8 cellular contexts compared by ENCODE assay signal in the genomic region with DNA sequence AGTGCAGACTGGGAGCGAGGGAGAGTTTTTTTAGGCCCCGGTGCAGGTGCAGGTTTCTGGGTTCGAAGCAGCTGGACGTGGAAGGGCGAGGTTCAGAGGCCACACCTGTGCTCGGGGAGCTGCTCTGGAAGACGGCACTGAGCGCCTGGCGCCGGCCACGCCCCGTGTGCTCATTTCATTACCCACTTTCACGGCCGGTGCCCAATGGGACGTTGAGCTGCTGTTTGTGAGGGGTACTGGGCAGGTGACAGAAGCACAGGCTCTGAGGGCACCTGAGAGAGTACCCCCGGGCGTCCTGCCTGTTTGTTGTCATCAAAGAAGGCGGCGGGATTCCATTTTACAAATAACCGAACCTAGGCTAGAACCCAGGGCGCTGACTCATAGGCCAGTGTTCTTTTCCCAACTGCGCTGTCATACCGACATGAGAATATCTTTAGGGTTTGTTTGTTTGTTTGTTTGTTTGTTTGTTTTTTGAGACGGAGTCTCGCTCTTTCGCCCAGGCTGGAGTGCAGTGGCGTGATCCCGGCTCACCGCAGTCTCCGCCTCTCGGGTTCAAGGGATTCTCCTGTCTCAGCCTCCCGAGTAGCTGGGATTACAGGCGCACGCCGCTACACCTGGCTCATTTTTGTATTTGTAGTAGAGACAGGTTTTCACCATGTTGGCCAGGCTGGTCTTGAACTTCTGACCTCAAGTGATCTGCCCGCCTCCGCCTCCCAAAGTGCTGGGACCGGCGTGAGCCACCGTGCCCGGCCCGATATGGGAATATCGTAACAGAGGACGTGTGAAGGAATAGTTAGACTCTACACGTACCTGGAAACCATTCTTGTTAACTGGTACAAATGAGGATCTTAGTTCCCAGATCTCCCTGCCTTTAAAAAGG. TPM values are rescaled to one million over a fixed set of nuclear protein-coding genes. Genes with fewer than 3 reads are reported as not detected.
DNase-seq lines count a peak whose midpoint lies in the region; ATAC-seq and TF ChIP-seq lines count a peak whose summit lies in the region.

No MANE protein-coding gene starts in this region.

- TF ChIP-seq POLR2A in testis (IDR thresholded peaks at IDR 0.05), result no peak

- no peaks in the 10 kb centered on the region for H3K36me3 ChIP-seq in BLaER1
- H3K36me3 ChIP-seq in HUES64 (ENCODE audit: insufficient read depth, low read length), result no peaks in the 10 kb centered on the region; the same call in 1 of the 2 replicates
- no peaks in the 10 kb centered on the region for H3K36me3 ChIP-seq in mucosa of descending colon (ENCODE audit: low read depth)
- H3K36me3 ChIP-seq in testis (ENCODE audit: low read depth, missing control alignments), result no peaks in the 10 kb centered on the region

- peaks cover 17% of the 10 kb centered on the region for H3K9me3 ChIP-seq in BLaER1
- no peaks in the 10 kb centered on the region for H3K9me3 ChIP-seq in HUES64 (ENCODE audit: insufficient read depth, low read depth, low read length)
- no peaks in the 10 kb centered on the region for H3K9me3 ChIP-seq in mucosa of descending colon
- H3K9me3 ChIP-seq in testis, result no peaks in the 10 kb centered on the region

- H4K20me1 ChIP-seq in BLaER1, result peaks cover 6% of the 10 kb centered on the region; the same call in 1 of the 2 replicates

- intact Hi-C loops in mucosa of descending colon (cut with DNase I, micrococcal nuclease), result no loop called here
- intact Hi-C loops in testis (cut with DNase I; ENCODE audit: low total_unique reads), result no loop called here

- DNase-seq in dermis blood vessel endothelial cell (peak; percentile 27), mucosa of descending colon (peak; percentile 75 to 86 (median 80)), testis (peak; percentile 41)

- H3K27ac ChIP-seq in BLaER1 (no peak overlapping the region), HUES64 (ENCODE audit: low read depth, low read length) (no peak overlapping the region), VCaP (peak overlapping the region; percentile 91), testis (peak overlapping the region; percentile 52 to 84)

- peaks cover 17% of the 10 kb centered on the region for H3K4me1 ChIP-seq in BLaER1
- no peaks in the 10 kb centered on the region for H3K4me1 ChIP-seq in HUES64 (ENCODE audit: insufficient read depth, low read length)
- peaks cover 14% of the 10 kb centered on the region for H3K4me1 ChIP-seq in mucosa of descending colon (ENCODE audit: low read depth)
- H3K4me1 ChIP-seq in testis, result peaks cover 9% of the 10 kb centered on the region

- peak overlapping the region; percentile 94 for H3K4me3 ChIP-seq in BLaER1
- H3K4me3 ChIP-seq in HUES64 (ENCODE audit: low read length), result peak overlapping the region; percentile 85
- H3K4me3 ChIP-seq in mucosa of descending colon, result peak overlapping the region; percentile 48
- peak overlapping the region; percentile 92 to 93 for H3K4me3 ChIP-seq in testis

- H3K4me2 ChIP-seq in BLaER1, result peak overlapping the region; percentile 94

- TF ChIP-seq CTCF in VCaP (conservative IDR thresholded peaks at IDR 0.05) (no peak), mucosa of descending colon (IDR thresholded peaks at IDR 0.05) (no peak), testis (IDR thresholded peaks at IDR 0.05) (no peak)

- H3K27me3 ChIP-seq in BLaER1, result no peaks in the 10 kb centered on the region
- no peaks in the 10 kb centered on the region for H3K27me3 ChIP-seq in HUES64 (ENCODE audit: insufficient read depth, low read length)
- H3K27me3 ChIP-seq in testis, result no peaks in the 10 kb centered on the region

- WGBS in HUES64, result 47% methylated on average over 45 of the region's 45 CpGs
- 39 to 43% methylated on average over 28 to 45 of the region's 45 CpGs for WGBS in testis, 2 donors

- ATAC-seq in GM19351 (IDR thresholded peaks at IDR 0.05; ENCODE audit: unreplicated experiment) (peak; percentile 59), mucosa of descending colon (peak; percentile 75), GM18858 (IDR thresholded peaks at IDR 0.05; ENCODE audit: unreplicated experiment) (no peak)

- H3K9ac ChIP-seq in BLaER1 (peak overlapping the region; percentile 96), HUES64 (ENCODE audit: low read depth, low read length) (0 out of 2 replicates have a peak overlapping the region, but pooled peaks have one; percentile 43)

RNA-seq across cellular contexts. Expression of a gene that starts 16.6 kb away (rescaled TPM):
- polyA plus RNA-seq in HUES64 (2013, experiment 1 of 2), result 26.6 TPM
- polyA plus RNA-seq in HUES64 (2013, experiment 2 of 2), result 23.0 TPM
- total RNA-seq in dermis blood vessel endothelial cell (36.8 and 50.4 TPM in 2 replicates), mucosa of descending colon (10 to 100 TPM in 1 of 3 donors, 1 to 10 TPM in 2; 3.7 to 10.0 (median 6.3) TPM), testis (100 to 1,000 TPM; 116 to 239 TPM)
- 159 TPM for polyA plus RNA-seq in testis (ENCODE audit: insufficient read depth, low read depth, low replicate concordance)

Comparison
In these comparisons a context has a peak if more than half of its experiments do, and no peak if none do; other contexts are left out.
1. H3K27ac ChIP-seq: peak in VCaP (single experiment) and testis (2 of 2); none in BLaER1 (single experiment) and HUES64 (single experiment).
2. DNase-seq: peak in every context shown above with its lines; median percentile 80 in mucosa of descending colon; 41 in testis; 27 in dermis blood vessel endothelial cell.
3. Peak in every context shown above with its lines, with median percentiles within 50 percentile points of each other: H3K4me3 ChIP-seq.